Comparison of ENCODE assay signal across 8 cellular contexts in genomic region chr19:37251308-37252229, GRCh38. TPM values are rescaled to one million over a fixed set of nuclear protein-coding genes. Genes with fewer than 3 reads are reported as not detected.
DNase-seq lines count a peak whose midpoint lies in the region; ATAC-seq and TF ChIP-seq lines count a peak whose summit lies in the region.

No MANE protein-coding gene starts in this region.

- H4K20me1 ChIP-seq in IMR-90 (ENCODE audit: insufficient read depth, low read length) = no peaks in the 10 kb centered on the region

- peak overlapping the region; percentile 97 for H2AFZ ChIP-seq in IMR-90 (replicated peaks; ENCODE audit: low read length, poor library complexity)

- no peak overlapping the region for H3K18ac ChIP-seq in IMR-90 (ENCODE audit: low read depth, low read length)

- H3K4me1 ChIP-seq in IMR-90 (ENCODE audit: control insufficient read depth, insufficient read depth, low read length) = no peaks in the 10 kb centered on the region

- no peaks in the 10 kb centered on the region; a peak in 1 of 4 replicates for H3K79me1 ChIP-seq in IMR-90 (ENCODE audit: low read depth in 1 of 2, low read length in 2 of 2)

- peak overlapping the region; percentile 31; the same call in 1 of the 2 replicates for H4K5ac ChIP-seq in IMR-90 (ENCODE audit: low read depth, low read length)

- ATAC-seq in IMR-90 (ENCODE audit: low read depth) (peak; percentile 99), GM21717 (IDR thresholded peaks at IDR 0.05; ENCODE audit: unreplicated experiment) (no peak), HG03439 (IDR thresholded peaks at IDR 0.05; ENCODE audit: unreplicated experiment) (no peak)

- H3K4me3 ChIP-seq in IMR-90 (ENCODE audit: insufficient read depth, low read depth, low read length) (peak overlapping the region; percentile 76), cardiac fibroblast (replicated peaks in 1 of 2; ENCODE audit: low read depth in 2 of 2, low read length in 2 of 2) (peak overlapping the region; percentile 86 to 89)

- H4K91ac ChIP-seq in IMR-90 (ENCODE audit: insufficient read depth, low read depth, low read length) = no peak overlapping the region

- no peak overlapping the region for H2BK20ac ChIP-seq in IMR-90 (ENCODE audit: low read depth, low read length)

- POLR2A ChIA-PET in IMR-90 (lab: Charles Lee; ENCODE audit: unreplicated experiment) = no interaction called here

- H3K4me2 ChIP-seq in IMR-90 (ENCODE audit: low read depth, low read length) = peak overlapping the region; percentile 76

- no peaks in the 10 kb centered on the region for H3K27me3 ChIP-seq in IMR-90 (ENCODE audit: control insufficient read depth, insufficient read depth, low read length)

- CTCF ChIA-PET in IMR-90 (lab: Yijun Ruan, JAX) = no interaction called here

- H3K36me3 ChIP-seq in IMR-90 (ENCODE audit: control insufficient read depth, insufficient read depth, low read length) = peaks cover under 1% of the 10 kb centered on the region; the same call in 1 of the 2 replicates

- TF ChIP-seq CTCF in IMR-90 (conservative IDR thresholded peaks at IDR 0.05; ENCODE audit: low read depth, low read length) = no peak
- TF ChIP-seq CTCF in cardiac fibroblast (IDR thresholded peaks at IDR 0.05; ENCODE audit: low read depth, low read length) = no peak

- peak overlapping the region; percentile 47 for H3K9ac ChIP-seq in IMR-90 (ENCODE audit: low read depth, low read length)

- H2AK5ac ChIP-seq in IMR-90 (ENCODE audit: low read depth, low read length) = no peak overlapping the region

- peak overlapping the region; percentile 38; the same call in 1 of the 2 replicates for H3K27ac ChIP-seq in IMR-90 (ENCODE audit: insufficient read depth, low read length)

- TF ChIP-seq RAD21 in IMR-90 (IDR thresholded peaks at IDR 0.05; ENCODE audit: low read length) = no peak

- BruUV-seq in IMR-90 (replicated peaks; lab: Mats Ljungman, UMichigan) = no TSS peak

- no peaks in the 10 kb centered on the region for H3K9me1 ChIP-seq in IMR-90 (ENCODE audit: insufficient read depth, low read length)

- in situ Hi-C loops in IMR-90 (cut with MboI; ENCODE audit: low sequenced_read_pairs) = no loop called here

- peak overlapping the region; percentile 52 to 92; a peak in 3 of 4 replicates for H4K8ac ChIP-seq in IMR-90 (ENCODE audit: low read depth in 2 of 2, low read length in 2 of 2)

- peak overlapping the region; percentile 71 for H3K14ac ChIP-seq in IMR-90 (replicated peaks; ENCODE audit: low read depth, low read length)

- H2BK15ac ChIP-seq in IMR-90 (ENCODE audit: low read depth, low read length) = no peak overlapping the region

- 0% methylated on average over 2 of the region's 39 CpGs; no CpG with 5 or more reads in 1 of the 2 experiments for WGBS in IMR-90 (ENCODE audit: extremely low coverage in 2 of 2, insufficient read length in 1 of 2), 2 experiments

- DNase-seq in DMS 273 treated with DMSO at 0.1 percent for 48 hours (lab: John Stamatoyannopoulos, UW) = peak; percentile 99
- DNase-seq in IMR-90 = peak; percentile 97
- DNase-seq in SHP77 treated with DMSO at 0.1 percent for 48 hours (lab: John Stamatoyannopoulos, UW) = peak; percentile 91
- DNase-seq in cardiac fibroblast (ENCODE audit: low read depth in 2 of 2) = peak; percentile 98 to 99
- DNase-seq in kidney tubule cell (ENCODE audit: low spot score) = peak; percentile 92
- peak; percentile 34 for DNase-seq in stimulated activated CD8-positive, alpha-beta memory T cell treated with anti-CD3 and anti-CD28 coated beads, Interleukin-4, amount 100 ng/mL, for 48 hours

- peaks cover 15% of the 10 kb centered on the region for H3K9me3 ChIP-seq in IMR-90 (ENCODE audit: control insufficient read depth, insufficient read depth, low read length)

- H2BK5ac ChIP-seq in IMR-90 (ENCODE audit: low read depth, low read length, poor library complexity, severe bottlenecking) = no peak overlapping the region

- H2BK120ac ChIP-seq in IMR-90 (ENCODE audit: low read depth, low read length) = no peak overlapping the region

- H3K4ac ChIP-seq in IMR-90 (ENCODE audit: low read depth, low read length) = 0 out of 2 replicates have a peak overlapping the region, but pooled peaks have one; percentile 61

- dilution Hi-C loops in IMR-90 (cut with HindIII; ENCODE audit: low sequenced_read_pairs, unreplicated experiment) = no loop called here

- TF ChIP-seq POLR2A in IMR-90 (IDR thresholded peaks at IDR 0.05; ENCODE audit: low read depth, low read length) = no peak

- peak overlapping the region; percentile 93 for H2AK9ac ChIP-seq in IMR-90 (replicated peaks; ENCODE audit: low read depth, low read length, poor library complexity)

- H3K56ac ChIP-seq in IMR-90 (ENCODE audit: extremely low read depth, insufficient read depth, low read length) = no peak overlapping the region

- no peak overlapping the region; the same call in 1 of the 2 replicates for H3K23ac ChIP-seq in IMR-90 (ENCODE audit: low read depth, low read length)

- intact Hi-C loops in IMR-90 (cut with micrococcal nuclease) = no loop called here

TF ChIP-seq in IMR-90, 13 proteins besides CTCF, POLR2A, EP300 and RAD21:
- TF ChIP-seq MAFK (IDR thresholded peaks at IDR 0.05; ENCODE audit: low read depth, low read length) (no peak), USF2 (IDR thresholded peaks at IDR 0.05; ENCODE audit: low read depth, low read length) (no peak; the same call in 1 of the 2 replicates), ELK1 (IDR thresholded peaks at IDR 0.05; ENCODE audit: borderline replicate concordance, low read depth, low read length) (no peak), CEBPB (IDR thresholded peaks at IDR 0.05; ENCODE audit: low read depth, low read length) (peak; percentile 28; the same call in 1 of the 2 replicates), BHLHE40 (IDR thresholded peaks at IDR 0.05; ENCODE audit: low read depth, low read length) (no peak), CHD1 (IDR thresholded peaks at IDR 0.05; ENCODE audit: low read depth, low read length) (no peak), FOS (IDR thresholded peaks at IDR 0.05; ENCODE audit: low read depth, low read length) (peak; percentile 49; the same call in 1 of the 2 replicates), MAZ (IDR thresholded peaks at IDR 0.05; ENCODE audit: borderline replicate concordance, low read depth, low read length) (peak; percentile 20; the same call in 1 of the 2 replicates), MXI1 (IDR thresholded peaks at IDR 0.05; ENCODE audit: borderline replicate concordance, low read depth, low read length) (0 out of 2 replicates have a peak, but pooled peaks have one; percentile 24), NFE2L2 (IDR thresholded peaks at IDR 0.05; ENCODE audit: low read depth, low read length) (no peak), RCOR1 (IDR thresholded peaks at IDR 0.05; ENCODE audit: insufficient replicate concordance, low read length) (no peak), RFX5 (IDR thresholded peaks at IDR 0.05; ENCODE audit: low read depth, low read length) (no peak), SMC3 (IDR thresholded peaks at IDR 0.05; ENCODE audit: low read depth, low read length) (no peak)
TF ChIP-seq in IMR-90: peak in this region for 4.

RNA-seq across cellular contexts. Expression of gene ZNF383, which starts 33.6 kb away (rescaled TPM):
- 3.6 and 4.5 TPM in 2 replicates for total RNA-seq in IMR-90 (2012; rRNA removed)
- 1.6 and 2.4 TPM in 2 replicates for polyA plus RNA-seq in IMR-90 (2012; rRNA removed)
- polyA plus RNA-seq in IMR-90 (2012; cell fraction: cytosol; rRNA removed) = 0.48 and 0.92 TPM in 2 replicates
- 2.1 and 8.1 TPM in 2 replicates for polyA plus RNA-seq in IMR-90 (2012; cell fraction: nucleus; rRNA removed; ENCODE audit: low replicate concordance)

RNA-seq across cellular contexts. Expression of gene ZNF585B, which starts 41.2 kb away (rescaled TPM):
- 10.0 and 10.6 TPM in 2 replicates for total RNA-seq in IMR-90 (2012; rRNA removed)
- polyA plus RNA-seq in IMR-90 (2012; rRNA removed) = 6.0 and 6.5 TPM in 2 replicates
- 2.8 and 3.4 TPM in 2 replicates for polyA plus RNA-seq in IMR-90 (2012; cell fraction: cytosol; rRNA removed)
- 5.5 and 15.8 TPM in 2 replicates for polyA plus RNA-seq in IMR-90 (2012; cell fraction: nucleus; rRNA removed; ENCODE audit: low replicate concordance)

Comparison
In these comparisons a context has a peak if more than half of its experiments do, and no peak if none do; other contexts are left out.
1. DNase-seq: peak in every context shown above with its lines; median percentile 99 in DMS 273 treated with DMSO at 0.1 percent for 48 hours; 98 in cardiac fibroblast; 97 in IMR-90; 92 in kidney tubule cell; 91 in SHP77 treated with DMSO at 0.1 percent for 48 hours; 34 in stimulated activated CD8-positive, alpha-beta memory T cell treated with anti-CD3 and anti-CD28 coated beads, Interleukin-4, amount 100 ng/mL, for 48 hours.